Comparison of ENCODE assay signal across 16 cellular contexts in genomic region chr6:150252714-150253444, GRCh38.
DNase-seq lines count a peak whose midpoint lies in the region; ATAC-seq and TF ChIP-seq lines count a peak whose summit lies in the region.
"Had no signal": no experiment of that assay in that cellular context is flagged by ENCODE, and none has a peak within 500 bp of the region (broad histone marks: within the 10 kb centered on the region; RNA-seq: fewer than 3 reads in every experiment).

No MANE protein-coding gene starts in this region.

- H3K27ac ChIP-seq in RWPE2 (ENCODE audit: poor library complexity, severe bottlenecking) (peak overlapping the region; percentile 96), hepatocyte (no peak overlapping the region)
- H3K27ac ChIP-seq: adrenal gland, dorsolateral prefrontal cortex, prostate gland, tibial artery had no signal

- no peak overlapping the region for H2AFZ ChIP-seq in hepatocyte

- H3K36me3 ChIP-seq in RWPE2 (ENCODE audit: low read depth) (peaks cover 13% of the 10 kb centered on the region), hepatocyte (replicated peaks; ENCODE audit: insufficient read depth, low read depth) (no peaks in the 10 kb centered on the region)
- H3K36me3 ChIP-seq: adrenal gland, prostate gland, tibial artery had no signal

- no peaks in the 10 kb centered on the region for H3K9me2 ChIP-seq in hepatocyte (replicated peaks; ENCODE audit: insufficient read depth)

- H3K4me3 ChIP-seq in RWPE2 (ENCODE audit: severe bottlenecking): no peak overlapping the region
- H3K4me3 ChIP-seq in hepatocyte: no peak overlapping the region
- H3K4me3 ChIP-seq: adrenal gland, dorsolateral prefrontal cortex, prostate gland, tibial artery had no signal

- DNase-seq in ACHN (peak; percentile 16), RWPE2 (ENCODE audit: low spot score) (no peak), hepatocyte (ENCODE audit: low spot score) (peak; percentile 37), activated gamma-delta T cell (lab: John Stamatoyannopoulos, UW) (no peak), HUDEP-2 (lab: John Stamatoyannopoulos, UW; ENCODE audit: unreplicated experiment in 76 of 76) (no peak)
- DNase-seq: activated CD4-positive, alpha-beta T cell treated with anti-CD3 and anti-CD28 coated beads, Interleukin-2, amount 50 U/mL, for 4 hours; adrenal gland; dorsolateral prefrontal cortex; mesenchymal stem cell; NCI-H1092 treated with DMSO at 0.1 percent for 48 hours; NCI-H526 treated with DMSO at 0.1 percent for 48 hours; tibial artery had no signal

- in situ Hi-C loops in ACHN (cut with HindIII; ENCODE audit: low pct_ligation_motif_present, low pct_unique_long_range_greater_than_20kb, low sequenced_read_pairs): no loop called here

- H4K20me1 ChIP-seq in hepatocyte (ENCODE audit: insufficient read depth, poor library complexity, severe bottlenecking): no peaks in the 10 kb centered on the region

- H3K79me2 ChIP-seq in hepatocyte: no peaks in the 10 kb centered on the region

- no peaks in the 10 kb centered on the region for H3K27me3 ChIP-seq in RWPE2 (ENCODE audit: insufficient read depth, poor library complexity, severe bottlenecking)
- no peaks in the 10 kb centered on the region for H3K27me3 ChIP-seq in hepatocyte
- H3K27me3 ChIP-seq: adrenal gland, tibial artery had no signal

- WGBS in hepatocyte (ENCODE audit: low lambda C conversion rate, missing lambda C conversion rate): 79% methylated on average over 6 of the region's 6 CpGs

- ATAC-seq in GM18519 (IDR thresholded peaks at IDR 0.05; ENCODE audit: low FRiP score, unreplicated experiment) (peak; percentile 72), RWPE2 (ENCODE audit: low read depth) (peak; percentile 15; the same call in 1 of the 3 replicates), GM21825 (IDR thresholded peaks at IDR 0.05; ENCODE audit: unreplicated experiment) (no peak), HG03280 (IDR thresholded peaks at IDR 0.05; ENCODE audit: unreplicated experiment) (no peak)

- H3K4me1 ChIP-seq in RWPE2 (ENCODE audit: insufficient read depth, poor library complexity, severe bottlenecking): peaks cover 77% of the 10 kb centered on the region
- H3K4me1 ChIP-seq in hepatocyte (ENCODE audit: insufficient read depth): peaks cover 9% of the 10 kb centered on the region
- H3K4me1 ChIP-seq: adrenal gland, prostate gland, tibial artery had no signal

- H3K4me2 ChIP-seq in hepatocyte: no peak overlapping the region

- TF ChIP-seq CTCF in RWPE2 (IDR thresholded peaks at IDR 0.05; ENCODE audit: poor library complexity, severe bottlenecking) (no peak), hepatocyte (IDR thresholded peaks at IDR 0.05; ENCODE audit: poor library complexity) (no peak)

- no peaks in the 10 kb centered on the region for H3K9me3 ChIP-seq in RWPE2 (ENCODE audit: severe bottlenecking)
- no peaks in the 10 kb centered on the region for H3K9me3 ChIP-seq in hepatocyte (ENCODE audit: low read depth)
- H3K9me3 ChIP-seq: adrenal gland, prostate gland, tibial artery had no signal

Comparison
In these comparisons a context has a peak if more than half of its experiments do, and no peak if none do; other contexts are left out.
1. DNase-seq: peak in ACHN (single experiment) and hepatocyte (single experiment); none in RWPE2 (single experiment), activated gamma-delta T cell (single experiment) and HUDEP-2 (0 of 76).
2. ATAC-seq: peak in GM18519 (single experiment) and RWPE2 (single experiment); none in GM21825 (single experiment) and HG03280 (single experiment).